Comparison of ENCODE assay signal across 10 cellular contexts in the genomic region with DNA sequence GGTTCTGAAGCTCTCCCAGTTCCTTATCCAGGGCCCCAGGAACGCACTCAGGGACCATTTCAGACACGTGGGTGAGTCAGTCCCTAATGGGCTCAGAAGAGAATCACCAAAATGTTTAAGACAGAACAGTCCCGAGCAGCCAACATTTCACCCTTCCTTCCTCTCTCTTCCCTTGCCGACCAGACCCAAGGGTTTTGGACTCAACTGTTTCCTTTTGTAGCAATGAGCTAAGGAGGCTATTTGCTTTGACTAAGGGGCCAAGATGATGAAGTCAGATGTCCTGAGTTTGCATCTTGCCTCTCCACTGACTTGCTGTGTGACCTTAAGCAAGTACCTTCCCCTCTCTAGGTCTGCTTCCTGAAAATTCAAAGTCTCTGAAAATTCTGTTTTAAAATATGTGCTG.
DNase-seq lines count a peak whose midpoint lies in the region; ATAC-seq and TF ChIP-seq lines count a peak whose summit lies in the region.
"Had no signal": no experiment of that assay in that cellular context is flagged by ENCODE, and none has a peak within 500 bp of the region (broad histone marks: within the 10 kb centered on the region; RNA-seq: fewer than 3 reads in every experiment).

No MANE protein-coding gene starts in this region.

- H3K9me3 Mint-ChIP-seq in HFFc6: peaks cover 17% of the 10 kb centered on the region

- no peaks in the 10 kb centered on the region for H3K27me3 ChIP-seq in adrenal gland
- peaks cover 8% of the 10 kb centered on the region for H3K27me3 ChIP-seq in foreskin keratinocyte
- peaks cover 0 to 3% of the 10 kb centered on the region in 2 donors for H3K27me3 ChIP-seq in tibial artery
- no peaks in the 10 kb centered on the region for H3K27me3 ChIP-seq in Peyer's patch

- 52 to 63% (median 60%) methylated on average over 4 of the region's 4 CpGs for WGBS in adrenal gland, 4 donors

- peaks cover 82% of the 10 kb centered on the region for H3K4me1 Mint-ChIP-seq in HFFc6 (ENCODE audit: low read depth)
- H3K4me1 Mint-ChIP-seq: activated T-helper 17 cell treated with anti-CD3 and anti-CD28 coated beads, Interleukin-2, amount 50 U/mL, for 72 hours had no signal

- ATAC-seq in foreskin keratinocyte: no peak
- ATAC-seq: activated T-helper 17 cell treated with anti-CD3 and anti-CD28 coated beads, Interleukin-2, amount 50 U/mL, for 72 hours had no signal

- H3K4me3 ChIP-seq in adrenal gland (no peak overlapping the region), tibial artery (no peak overlapping the region), Peyer's patch (no peak overlapping the region)

- H3K27ac ChIP-seq in adrenal gland: peak overlapping the region in 4 of 5 donors; percentile 71 to 85 (median 80)
- H3K27ac ChIP-seq in foreskin keratinocyte: peak overlapping the region; percentile 62
- H3K27ac ChIP-seq in tibial artery: peak overlapping the region; percentile 38 to 60
- H3K27ac ChIP-seq in Peyer's patch: peak overlapping the region in 2 of 4 donors; percentile 55 to 57

- no peaks in the 10 kb centered on the region for H3K9me3 ChIP-seq in adrenal gland (replicated peaks in 1 of 3)
- peaks cover 0 to 9% (median 8%) of the 10 kb centered on the region in 3 donors for H3K9me3 ChIP-seq in tibial artery
- no peaks in the 10 kb centered on the region for H3K9me3 ChIP-seq in Peyer's patch

- no peaks in the 10 kb centered on the region; the same call in 1 of the 2 replicates for H3K27me3 Mint-ChIP-seq in HFFc6 (ENCODE audit: insufficient read depth)

- TF ChIP-seq CTCF in HFFc6 (IDR thresholded peaks at IDR 0.05) (no peak), adrenal gland (IDR thresholded peaks at IDR 0.05) (no peak), foreskin keratinocyte (conservative IDR thresholded peaks at IDR 0.05) (no peak), tibial artery (IDR thresholded peaks at IDR 0.05) (no peak), Peyer's patch (IDR thresholded peaks at IDR 0.05) (no peak)

- no peaks in the 10 kb centered on the region for H3K36me3 ChIP-seq in adrenal gland (replicated peaks in 1 of 2)
- no peaks in the 10 kb centered on the region for H3K36me3 ChIP-seq in tibial artery
- H3K36me3 ChIP-seq in Peyer's patch: no peaks in the 10 kb centered on the region

- DNase-seq in HFFc6: peak; percentile 52
- peak in 1 of 7 donors; percentile 38 for DNase-seq in adrenal gland
- DNase-seq in foreskin keratinocyte: peak in 1 of 2 donors; percentile 26
- DNase-seq in tibial artery: no peak
- DNase-seq in Peyer's patch: no peak
- DNase-seq in NCI-H2196 (lab: John Stamatoyannopoulos, UW; ENCODE audit: unreplicated experiment): no peak
- DNase-seq in CD1c-positive myeloid dendritic cell (ENCODE audit: extremely low spot score): no peak
- DNase-seq: DND-41; NK-92 treated with Interleukin-12 subunit alpha and Interleukin-12 subunit beta, amount 100 ng/mL, for 24 hours had no signal

- H3K4me3 Mint-ChIP-seq in HFFc6: peak overlapping the region; percentile 55
- H3K4me3 Mint-ChIP-seq: activated T-helper 17 cell treated with anti-CD3 and anti-CD28 coated beads, Interleukin-2, amount 50 U/mL, for 72 hours had no signal

- H3K36me3 Mint-ChIP-seq in HFFc6 (ENCODE audit: low read depth): peaks cover 17% of the 10 kb centered on the region

- H3K4me1 ChIP-seq in adrenal gland (replicated peaks in 1 of 2): peaks cover 4 to 16% of the 10 kb centered on the region in 2 donors
- H3K4me1 ChIP-seq in foreskin keratinocyte: peaks cover 19% of the 10 kb centered on the region
- H3K4me1 ChIP-seq in tibial artery: peaks cover 0 to 33% (median 21%) of the 10 kb centered on the region in 4 donors
- H3K4me1 ChIP-seq in Peyer's patch: peaks cover 0 to 35% (median 1%) of the 10 kb centered on the region in 4 donors

- intact Hi-C loops in adrenal gland (cut with DNase I) (no loop called here), tibial artery (cut with DNase I; ENCODE audit: low total_unique reads) (no loop called here)

- no peak for TF ChIP-seq POLR2A in adrenal gland (IDR thresholded peaks at IDR 0.05)
- TF ChIP-seq POLR2A in Peyer's patch (IDR thresholded peaks at IDR 0.05): no peak

- H3K27ac Mint-ChIP-seq in HFFc6: peak overlapping the region; percentile 94
- H3K27ac Mint-ChIP-seq: activated T-helper 17 cell treated with anti-CD3 and anti-CD28 coated beads, Interleukin-2, amount 50 U/mL, for 72 hours had no signal
